Comparison of ENCODE assay signal across 17 cellular contexts in genomic region chr11:100438366-100438765, GRCh38.
"Had no signal": no experiment of that assay in that cellular context is flagged by ENCODE, and none has a peak within 500 bp of the region (broad histone marks: within the 10 kb centered on the region; RNA-seq: fewer than 3 reads in every experiment).

No MANE protein-coding gene starts in this region.

- H3K27me3 ChIP-seq: sigmoid colon, testis, tibial nerve had no signal

- ATAC-seq: esophagus mucosa; left lobe of liver; naive thymus-derived CD4-positive, alpha-beta T cell; psoas muscle; stimulated activated naive B cell treated with anti-CD40 and anti-IgM and Interleukin-4, amounts not matched to agents 10 μg/mL and 1 μg/mL and 100 μg/mL, for 72 hours; stimulated activated naive CD8-positive, alpha-beta T cell treated with anti-CD3 and anti-CD28 coated beads, Interleukin-15, amount 100 ng/mL, for 72 hours had no signal

- H3K27ac ChIP-seq: psoas muscle, sigmoid colon, skin epidermis, testis, tibial nerve had no signal

- H3K36me3 ChIP-seq: sigmoid colon, tibial nerve had no signal

- H3K4me3 ChIP-seq: psoas muscle, sigmoid colon, skin epidermis, testis, tibial nerve had no signal

- DNase-seq: effector memory CD4-positive, alpha-beta T cell; islet precursor cell; mesendoderm; naive thymus-derived CD4-positive, alpha-beta T cell; nephron progenitor cell; psoas muscle; retina; sigmoid colon; stimulated activated CD4-positive, alpha-beta T cell treated with anti-CD3 and anti-CD28 coated beads, Interleukin-2, amount 100 ng/mL, for 24 hours; stimulated activated CD4-positive, alpha-beta T cell treated with anti-CD3 and anti-CD28 coated beads, Interleukin-4, amount 100 ng/mL, for 4 hours; stimulated activated naive B cell treated with anti-CD40 and anti-IgM and Interleukin-4, amounts not matched to agents 10 μg/mL and 1 μg/mL and 100 μg/mL, for 72 hours; stimulated activated naive CD8-positive, alpha-beta T cell treated with anti-CD3 and anti-CD28 coated beads, Interleukin-15, amount 100 ng/mL, for 72 hours; testis had no signal

- H3K9me3 ChIP-seq: psoas muscle, sigmoid colon, testis had no signal

- H3K4me1 ChIP-seq: psoas muscle, testis had no signal
